8 cellular contexts compared by ENCODE assay signal in the genomic region with DNA sequence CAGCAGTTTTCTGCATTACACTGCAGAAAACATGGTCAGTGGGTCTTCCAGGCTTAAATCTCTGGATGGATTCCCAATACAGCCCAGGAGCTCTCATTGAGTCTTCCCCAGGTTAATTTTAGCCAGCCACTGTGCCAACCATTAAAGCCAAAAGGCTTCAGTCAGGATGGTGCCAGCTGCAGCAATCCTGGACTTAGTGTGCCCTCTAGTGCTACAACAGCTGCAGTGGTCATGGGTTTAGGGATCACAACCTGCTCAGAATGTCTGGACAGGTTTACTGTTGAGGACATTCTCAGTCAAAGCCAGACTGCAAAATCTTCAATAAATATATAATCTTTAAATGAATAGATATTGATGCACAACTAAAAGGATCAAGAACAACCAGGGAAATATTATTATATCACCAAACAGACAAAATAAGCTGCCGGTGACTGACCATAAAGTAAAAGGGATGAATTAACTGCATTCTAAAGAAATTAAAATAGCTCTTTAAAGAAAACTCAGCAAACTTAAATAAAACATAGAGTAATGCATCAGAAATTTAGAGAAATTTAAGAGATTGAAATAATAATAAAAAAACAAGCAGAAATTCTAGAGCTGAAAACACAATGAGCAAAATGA.
DNase-seq lines count a peak whose midpoint lies in the region; TF ChIP-seq lines count a peak whose summit lies in the region.

No MANE protein-coding gene starts in this region.

- TF ChIP-seq EP300 in esophagus muscularis mucosa (IDR thresholded peaks at IDR 0.05), result no peak

- H3K9me3 ChIP-seq in esophagus muscularis mucosa, result peaks cover 0 to 3% (median 0%) of the 10 kb centered on the region in 4 donors

- BruUV-seq in Calu3 (replicated peaks; lab: Mats Ljungman, UMichigan), result no TSS peak

- 74% methylated on average over 1 of the region's 1 CpG for WGBS in esophagus muscularis mucosa

- H3K4me1 ChIP-seq in esophagus muscularis mucosa, result no peaks in the 10 kb centered on the region

- no peaks in the 10 kb centered on the region for H3K27me3 ChIP-seq in esophagus muscularis mucosa

- H3K27ac ChIP-seq in esophagus muscularis mucosa (replicated peaks in 1 of 4), result no peak overlapping the region

- CTCF ChIA-PET in Calu3 (lab: Charles Lee), result interaction anchor here (0.7 to 1.3 kb wide), 2 partner anchors 281 to 429 kb away, joined by 4 to 12 read pairs; no protein-coding TSS in a partner anchor

- TF ChIP-seq POLR2A in esophagus muscularis mucosa (IDR thresholded peaks at IDR 0.05; ENCODE audit: low read depth), result no peak

- TF ChIP-seq CTCF in Calu3 (IDR thresholded peaks at IDR 0.05; ENCODE audit: unreplicated experiment) (peak; percentile 53), fibroblast of villous mesenchyme (IDR thresholded peaks at IDR 0.05; ENCODE audit: insufficient read depth, low read depth, low read length) (peak; percentile 50), esophagus muscularis mucosa (IDR thresholded peaks at IDR 0.05) (peak in 1 of 3 experiments; percentile 5)

- no peaks in the 10 kb centered on the region for H3K9me3 Mint-ChIP-seq in Calu3 (ENCODE audit: low read depth, unreplicated experiment)

- H3K36me3 Mint-ChIP-seq in Calu3 (ENCODE audit: insufficient read depth, unreplicated experiment), result no peaks in the 10 kb centered on the region

- no peak overlapping the region for H3K27ac Mint-ChIP-seq in Calu3 (ENCODE audit: unreplicated experiment)

- peak; percentile 41 for DNase-seq in Calu3
- peak; percentile 2 for DNase-seq in GM19240 (ENCODE audit: insufficient read length, low spot score)
- DNase-seq in HS-27A (ENCODE audit: low read depth), result peak; percentile 19
- DNase-seq in RPMI7951 (ENCODE audit: low read depth), result peak; percentile 74
- peak; percentile 10 for DNase-seq in fibroblast of villous mesenchyme (ENCODE audit: low read depth)
- DNase-seq in superior temporal gyrus (ENCODE audit: extremely low spot score), result peak; percentile 35
- no peak for DNase-seq in NK-92 treated with Interleukin-12 subunit alpha and Interleukin-12 subunit beta, amount 100 ng/mL, for 24 hours (lab: John Stamatoyannopoulos, UW)
- no peak for DNase-seq in esophagus muscularis mucosa (ENCODE audit: extremely low spot score)

- H3K36me3 ChIP-seq in esophagus muscularis mucosa, result no peaks in the 10 kb centered on the region

- no peak overlapping the region for H3K4me3 Mint-ChIP-seq in Calu3 (ENCODE audit: low read depth, unreplicated experiment)

- H3K27me3 Mint-ChIP-seq in Calu3 (ENCODE audit: unreplicated experiment), result no peaks in the 10 kb centered on the region

- no peaks in the 10 kb centered on the region for H3K4me1 Mint-ChIP-seq in Calu3 (ENCODE audit: low read depth, unreplicated experiment)

- H3K4me3 ChIP-seq in fibroblast of villous mesenchyme (ENCODE audit: low read depth, low read length) (no peak overlapping the region), esophagus muscularis mucosa (no peak overlapping the region)

- intact Hi-C loops in Calu3 (cut with micrococcal nuclease; ENCODE audit: unreplicated experiment) (loop anchor here (1.0 to 10.0 kb wide), 5 partner anchors 270 to 1102 kb away; no protein-coding TSS in a partner anchor), esophagus muscularis mucosa (cut with DNase I) (no loop called here)

Comparison
In these comparisons a context has a peak if more than half of its experiments do, and no peak if none do; other contexts are left out.
1. DNase-seq: peak in Calu3 (single experiment), GM19240 (single experiment), HS-27A (single experiment), RPMI7951 (single experiment), fibroblast of villous mesenchyme (single experiment) and superior temporal gyrus (single experiment); none in NK-92 treated with Interleukin-12 subunit alpha and Interleukin-12 subunit beta, amount 100 ng/mL, for 24 hours (single experiment) and esophagus muscularis mucosa (single experiment).